In genomic region chr6:30881392-30881986, GRCh38 we compare ENCODE assay signal across 8 cellular contexts. TPM values are rescaled to one million over a fixed set of nuclear protein-coding genes. Genes with fewer than 3 reads are reported as not detected.
DNase-seq lines count a peak whose midpoint lies in the region; ATAC-seq lines count a peak whose summit lies in the region.

No MANE protein-coding gene starts in this region.

- DNase-seq in activated CD4-positive, CD25-positive, alpha-beta regulatory T cell treated with anti-CD3 and anti-CD28 coated beads, Interleukin-2, amount 50 U/mL, for 72 hours = peak; percentile 27
- peak; percentile 19 for DNase-seq in superior temporal gyrus (ENCODE audit: extremely low spot score)
- DNase-seq in NCI-H446 (lab: John Stamatoyannopoulos, UW) = no peak
- no peak for DNase-seq in activated CD4-positive, alpha-beta T cell treated with anti-CD3 and anti-CD28 coated beads for 48 hours

- peak overlapping the region; percentile 29 for H3K4me3 ChIP-seq in mesodermal cell (ENCODE audit: extremely low read depth, insufficient read depth, low read length, poor library complexity, severe bottlenecking)

- no peak for ATAC-seq in activated CD4-positive, CD25-positive, alpha-beta regulatory T cell treated with anti-CD3 and anti-CD28 coated beads, Interleukin-2, amount 50 U/mL, for 24 hours
- ATAC-seq in GM18909 (IDR thresholded peaks at IDR 0.05; ENCODE audit: poor library complexity, unreplicated experiment) = no peak

- no peaks in the 10 kb centered on the region for H3K9me3 ChIP-seq in mesodermal cell (ENCODE audit: control insufficient read depth, low read length)

- 56 to 57% methylated on average over 7 of the region's 7 CpGs for WGBS in mesodermal cell (ENCODE audit: insufficient coverage in 2 of 2), 2 experiments

- peak overlapping the region; percentile 89 for H3K27ac ChIP-seq in angular gyrus (ENCODE audit: low read depth, low read length)
- H3K27ac ChIP-seq in mesodermal cell (ENCODE audit: low read depth, low read length, severe bottlenecking) = peak overlapping the region; percentile 91

- peaks cover 56% of the 10 kb centered on the region for H3K4me1 ChIP-seq in mesodermal cell (ENCODE audit: control insufficient read depth, insufficient read depth, low read length, poor library complexity, severe bottlenecking)

- H3K36me3 ChIP-seq in mesodermal cell (ENCODE audit: control insufficient read depth, insufficient read depth, low read length) = no peaks in the 10 kb centered on the region

RNA-seq across cellular contexts. Expression of gene DDR1, which starts 2.8 kb away (rescaled TPM):
- polyA plus RNA-seq in mesodermal cell (2013, experiment 1 of 2) = 89.1 TPM
- 68.7 TPM for polyA plus RNA-seq in mesodermal cell (2013, experiment 2 of 2)

RNA-seq across cellular contexts. Expression of gene GTF2H4, which starts 26.5 kb away (rescaled TPM):
- polyA plus RNA-seq in mesodermal cell (2013, experiment 1 of 2) = 45.8 TPM
- polyA plus RNA-seq in mesodermal cell (2013, experiment 2 of 2) = 34.3 TPM

RNA-seq across cellular contexts. Expression of gene VARS2, which starts 32.5 kb away (rescaled TPM):
- 27.9 TPM for polyA plus RNA-seq in mesodermal cell (2013, experiment 1 of 2)
- polyA plus RNA-seq in mesodermal cell (2013, experiment 2 of 2) = 22.3 TPM

RNA-seq across cellular contexts. Expression of gene SFTA2, which starts 50.5 kb away (rescaled TPM):
- not detected for polyA plus RNA-seq in mesodermal cell (2013, experiment 1 of 2)
- polyA plus RNA-seq in mesodermal cell (2013, experiment 2 of 2) = not detected

RNA-seq across cellular contexts. Expression of gene MUCL3, which starts 59.3 kb away (rescaled TPM):
- polyA plus RNA-seq in mesodermal cell (2013, experiment 1 of 2) = not detected
- not detected for polyA plus RNA-seq in mesodermal cell (2013, experiment 2 of 2)

Comparison
In these comparisons a context has a peak if more than half of its experiments do, and no peak if none do; other contexts are left out.
1. DNase-seq: peak in activated CD4-positive, CD25-positive, alpha-beta regulatory T cell treated with anti-CD3 and anti-CD28 coated beads, Interleukin-2, amount 50 U/mL, for 72 hours (single experiment) and superior temporal gyrus (single experiment); none in NCI-H446 (0 of 2) and activated CD4-positive, alpha-beta T cell treated with anti-CD3 and anti-CD28 coated beads for 48 hours (single experiment).